Comparison of ENCODE assay signal across 8 cellular contexts in the genomic region with DNA sequence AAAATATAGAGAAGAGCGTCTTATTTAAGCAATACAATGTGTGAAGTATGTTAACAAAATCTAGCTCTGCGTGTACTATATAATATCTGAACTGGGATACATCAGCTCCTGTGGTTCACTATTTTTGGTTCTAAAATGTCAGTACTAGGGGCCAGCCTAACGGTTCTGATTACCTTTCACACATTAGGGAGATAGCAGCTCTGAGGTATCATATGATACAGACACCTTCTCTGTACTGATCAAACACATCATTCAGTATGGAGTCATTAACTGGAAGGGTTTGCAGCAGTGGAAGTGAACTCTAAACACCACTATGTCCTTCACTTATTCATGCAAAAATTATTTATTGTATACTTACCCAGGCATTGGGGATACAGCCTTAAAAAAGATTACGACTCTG. TPM values are rescaled to one million over a fixed set of nuclear protein-coding genes. Genes with fewer than 3 reads are reported as not detected.
DNase-seq lines count a peak whose midpoint lies in the region; ATAC-seq and TF ChIP-seq lines count a peak whose summit lies in the region.

No MANE protein-coding gene starts in this region.

- 0 out of 2 replicates have a peak, but pooled peaks cover 3% of the 10 kb centered on the region for H3F3A ChIP-seq in Loucy (ENCODE audit: low read depth)
- peaks cover 26% of the 10 kb centered on the region for H3F3A ChIP-seq in neural progenitor cell (ENCODE audit: low read depth)

- DNase-seq in CD8-positive, alpha-beta T cell, result no peak
- DNase-seq in cerebellum (ENCODE audit: low spot score) (peak; percentile 13), neural progenitor cell (ENCODE audit: low spot score) (no peak)
- DNase-seq in activated CD8-positive, alpha-beta memory T cell treated with anti-CD3 and anti-CD28 coated beads, Interleukin-2, amount 50 U/mL, for 4 hours, result no peak

- H3K36me3 Mint-ChIP-seq in CD8-positive, alpha-beta T cell, result peaks cover 34% of the 10 kb centered on the region
- peaks cover 7% of the 10 kb centered on the region for H3K36me3 Mint-ChIP-seq in neural progenitor cell

- peak overlapping the region; percentile 89 for H3K27ac ChIP-seq in CD8-positive, alpha-beta T cell (ENCODE audit: low read depth, low read length)
- H3K27ac ChIP-seq in neural progenitor cell, result no peak overlapping the region

- H2AFZ ChIP-seq in Loucy (ENCODE audit: low read length) (no peak overlapping the region), neural progenitor cell (replicated peaks) (peak overlapping the region; percentile 81)

- peak overlapping the region; percentile 96 for H3K27ac Mint-ChIP-seq in CD8-positive, alpha-beta T cell
- H3K27ac Mint-ChIP-seq in neural progenitor cell, result peak overlapping the region; percentile 97

- H3K9ac ChIP-seq in Loucy (ENCODE audit: low read depth, low read length, poor library complexity, severe bottlenecking) (peak overlapping the region; percentile 95), neural progenitor cell (no peak overlapping the region)

- H3K4me2 ChIP-seq in Loucy (ENCODE audit: low read depth, low read length, poor library complexity, severe bottlenecking) (peak overlapping the region; percentile 94), neural progenitor cell (peak overlapping the region; percentile 93)

- no peaks in the 10 kb centered on the region for H3K36me3 ChIP-seq in CD8-positive, alpha-beta T cell (ENCODE audit: insufficient read depth, low read length)
- no peaks in the 10 kb centered on the region for H3K36me3 ChIP-seq in Loucy (ENCODE audit: insufficient read depth, low read length)
- no peaks in the 10 kb centered on the region for H3K36me3 ChIP-seq in neural progenitor cell

- no peaks in the 10 kb centered on the region for H3K9me3 Mint-ChIP-seq in CD8-positive, alpha-beta T cell
- peaks cover 3% of the 10 kb centered on the region for H3K9me3 Mint-ChIP-seq in neural progenitor cell

- H4K20me1 ChIP-seq in Loucy (ENCODE audit: insufficient read depth, low read length, poor library complexity, severe bottlenecking) (peaks cover 20% of the 10 kb centered on the region), neural progenitor cell (ENCODE audit: low read depth) (no peaks in the 10 kb centered on the region)

- H3K4me1 Mint-ChIP-seq in CD8-positive, alpha-beta T cell (ENCODE audit: low read depth), result peaks cover 72% of the 10 kb centered on the region
- peaks cover 37% of the 10 kb centered on the region for H3K4me1 Mint-ChIP-seq in neural progenitor cell

- no peaks in the 10 kb centered on the region for H3K27me3 ChIP-seq in CD8-positive, alpha-beta T cell (ENCODE audit: insufficient read depth, low read length)
- H3K27me3 ChIP-seq in Loucy (ENCODE audit: insufficient read depth, low read length, poor library complexity, severe bottlenecking), result no peaks in the 10 kb centered on the region
- peaks cover 26% of the 10 kb centered on the region for H3K27me3 ChIP-seq in neural progenitor cell

- intact Hi-C loops in CD8-positive, alpha-beta T cell (cut with DNase I, micrococcal nuclease), result loop anchor here (1.0 to 10.0 kb wide), 8 partner anchors 9 to 1839 kb away; partner anchors contain the start of genes CAST (in 1 of the 2), ERAP2 (in 1 of the 2), RFESD (in 1 of the 2) and RGMB (in 1 of the 2)

- H3K9me2 ChIP-seq in Loucy (replicated peaks; ENCODE audit: low read depth, low read length), result no peaks in the 10 kb centered on the region

- H3K27me3 Mint-ChIP-seq in CD8-positive, alpha-beta T cell (ENCODE audit: low read depth), result no peaks in the 10 kb centered on the region
- H3K27me3 Mint-ChIP-seq in neural progenitor cell (ENCODE audit: insufficient read depth, low read depth), result peaks cover 4% of the 10 kb centered on the region

- POLR2A ChIA-PET in CD8-positive, alpha-beta T cell (lab: Charles Lee), result interaction anchor here (0.9 to 2.8 kb wide), 10 partner anchors 10 to 272 kb away, joined by 3 to 11 read pairs (median 4); partner anchors contain the start of genes CAST, ERAP1 and ERAP2

- TF ChIP-seq CTCF in CD8-positive, alpha-beta T cell (IDR thresholded peaks at IDR 0.05), result no peak
- TF ChIP-seq CTCF in Loucy (conservative IDR thresholded peaks at IDR 0.05; ENCODE audit: low read length), result no peak
- TF ChIP-seq CTCF in neural progenitor cell (IDR thresholded peaks at IDR 0.05), result no peak

- H3K4me1 ChIP-seq in CD8-positive, alpha-beta T cell (ENCODE audit: insufficient read depth, low read length), result peaks cover 60% of the 10 kb centered on the region
- H3K4me1 ChIP-seq in Loucy (ENCODE audit: insufficient read depth, low read length, poor library complexity, severe bottlenecking), result peaks cover 72% of the 10 kb centered on the region
- H3K4me1 ChIP-seq in neural progenitor cell, result peaks cover 12% of the 10 kb centered on the region

- H3K9me3 ChIP-seq in CD8-positive, alpha-beta T cell (ENCODE audit: low read length), result no peaks in the 10 kb centered on the region
- H3K9me3 ChIP-seq in Loucy (ENCODE audit: insufficient read depth, low read depth, low read length) (no peaks in the 10 kb centered on the region), neural progenitor cell (ENCODE audit: low read depth) (no peaks in the 10 kb centered on the region)

- ATAC-seq in CD8-positive, alpha-beta T cell, result no peak
- ATAC-seq in HG03439 (IDR thresholded peaks at IDR 0.05; ENCODE audit: unreplicated experiment) (no peak), GM19452 (IDR thresholded peaks at IDR 0.05; ENCODE audit: unreplicated experiment) (no peak), HG03135 (IDR thresholded peaks at IDR 0.05; ENCODE audit: unreplicated experiment) (no peak)

- H3K4me3 Mint-ChIP-seq in CD8-positive, alpha-beta T cell, result peak overlapping the region; percentile 89
- H3K4me3 Mint-ChIP-seq in neural progenitor cell, result peak overlapping the region; percentile 96

- H3K79me2 ChIP-seq in Loucy (ENCODE audit: insufficient read depth, low read length) (peaks cover 73% of the 10 kb centered on the region), neural progenitor cell (ENCODE audit: low read depth) (no peaks in the 10 kb centered on the region)

- peak overlapping the region; percentile 96 for H3K4me3 ChIP-seq in CD8-positive, alpha-beta T cell (ENCODE audit: low read depth, low read length)
- peak overlapping the region; percentile 83 for H3K4me3 ChIP-seq in Loucy (ENCODE audit: low read length, poor library complexity, severe bottlenecking)
- H3K4me3 ChIP-seq in neural progenitor cell, result peak overlapping the region; percentile 90

- CTCF ChIA-PET in CD8-positive, alpha-beta T cell (lab: Charles Lee), result interaction anchor here (1.1 to 2.3 kb wide), 3 partner anchors 9 to 228 kb away, joined by 4 to 8 read pairs (median 4); no protein-coding TSS in a partner anchor

RNA-seq across cellular contexts. Expression of gene LNPEP, which starts 2.1 kb away (rescaled TPM):
- total RNA-seq in CD8-positive, alpha-beta T cell, result 10 to 100 TPM; 49.5 to 49.6 TPM
- 47.7 TPM for total RNA-seq in cerebellum
- total RNA-seq in neural progenitor cell (ENCODE audit: low replicate concordance), result 7.0 and 19.6 TPM in 2 replicates

RNA-seq across cellular contexts. Expression of gene ERAP2, which starts 57.5 kb away (rescaled TPM):
- 10 to 100 TPM; 46.5 to 49.9 TPM for total RNA-seq in CD8-positive, alpha-beta T cell
- total RNA-seq in cerebellum (3.8 TPM), neural progenitor cell (ENCODE audit: low replicate concordance) (not detected in 2 replicates)
